16 cellular contexts compared by ENCODE assay signal in genomic region chr12:12404297-12404696, GRCh38. TPM values are rescaled to one million over a fixed set of nuclear protein-coding genes. Genes with fewer than 3 reads are reported as not detected.
DNase-seq lines count a peak whose midpoint lies in the region; ATAC-seq and TF ChIP-seq lines count a peak whose summit lies in the region.
"Had no signal": no experiment of that assay in that cellular context is flagged by ENCODE, and none has a peak within 500 bp of the region (broad histone marks: within the 10 kb centered on the region; RNA-seq: fewer than 3 reads in every experiment).

No MANE protein-coding gene starts in this region.

- TF ChIP-seq CTCF in uterus (IDR thresholded peaks at IDR 0.05) = no peak

- no peak overlapping the region for H2AK5ac ChIP-seq in mesenchymal stem cell (ENCODE audit: low read length, severe bottlenecking)

- intact Hi-C loops in activated CD4-positive, alpha-beta memory T cell treated with anti-CD3 and anti-CD28 coated beads for 36 hours (cut with micrococcal nuclease) = no loop called here
- intact Hi-C loops in uterus (cut with DNase I; ENCODE audit: low total_unique reads) = no loop called here
- intact Hi-C loops in posterior vena cava (cut with DNase I) = no loop called here

- peaks cover 44% of the 10 kb centered on the region for H3K4me1 Mint-ChIP-seq in activated naive CD4-positive, alpha-beta T cell treated with anti-CD3 and anti-CD28 coated beads, Interleukin-2, amount 50 U/mL, for 24 hours
- H3K4me1 Mint-ChIP-seq in activated CD4-positive, alpha-beta memory T cell treated with anti-CD3 and anti-CD28 coated beads for 36 hours (ENCODE audit: low read depth) = peaks cover 49% of the 10 kb centered on the region

- no peak overlapping the region for H2BK120ac ChIP-seq in mesenchymal stem cell (ENCODE audit: low read depth, low read length)

- peak overlapping the region; percentile 11 for H3K4me3 Mint-ChIP-seq in activated naive CD4-positive, alpha-beta T cell treated with anti-CD3 and anti-CD28 coated beads, Interleukin-2, amount 50 U/mL, for 24 hours
- H3K4me3 Mint-ChIP-seq in activated CD4-positive, alpha-beta memory T cell treated with anti-CD3 and anti-CD28 coated beads for 36 hours = no peak overlapping the region

- H3K27ac ChIP-seq in mesenchymal stem cell (ENCODE audit: low read length, poor library complexity, severe bottlenecking) (no peak overlapping the region), uterus (peak overlapping the region; percentile 70 to 71)
- H3K27ac ChIP-seq: epithelial cell of prostate, thoracic aorta had no signal

- no peak overlapping the region for H2BK12ac ChIP-seq in mesenchymal stem cell (ENCODE audit: low read length in 2 of 2)

- H3K27me3 ChIP-seq in mesenchymal stem cell (ENCODE audit: control insufficient read depth in 1 of 2, insufficient read depth in 1 of 2, low read length in 2 of 2) (no peaks in the 10 kb centered on the region), uterus (no peaks in the 10 kb centered on the region)

- peak overlapping the region; percentile 68 for H3K27ac Mint-ChIP-seq in activated naive CD4-positive, alpha-beta T cell treated with anti-CD3 and anti-CD28 coated beads, Interleukin-2, amount 50 U/mL, for 24 hours
- H3K27ac Mint-ChIP-seq in activated naive CD4-positive, alpha-beta T cell treated with anti-CD3 and anti-CD28 coated beads, Interleukin-2, amount 50 U/mL, for 72 hours = peak overlapping the region in 1 of 2 donors; percentile 69
- peak overlapping the region; percentile 11 for H3K27ac Mint-ChIP-seq in activated CD4-positive, alpha-beta memory T cell treated with anti-CD3 and anti-CD28 coated beads for 36 hours

- H3K9me3 ChIP-seq in mesenchymal stem cell (ENCODE audit: control insufficient read depth, low read length) (no peaks in the 10 kb centered on the region), uterus (no peaks in the 10 kb centered on the region)
- H3K9me3 ChIP-seq: thoracic aorta had no signal

- no peak overlapping the region for H3K14ac ChIP-seq in mesenchymal stem cell (ENCODE audit: low read length in 2 of 2)

- no peak overlapping the region for H3K23ac ChIP-seq in mesenchymal stem cell (ENCODE audit: low read length in 2 of 2)

- no peak overlapping the region for H2AFZ ChIP-seq in mesenchymal stem cell (ENCODE audit: low read depth, low read length)

- POLR2A ChIA-PET in activated CD4-positive, alpha-beta memory T cell treated with anti-CD3 and anti-CD28 coated beads for 36 hours (lab: Charles Lee) = interaction anchor here (0.6 to 1.0 kb wide), 2 partner anchors 48 to 231 kb away, joined by 3 to 4 read pairs; partner anchors contain the start of gene BORCS5

- H3K36me3 Mint-ChIP-seq in activated naive CD4-positive, alpha-beta T cell treated with anti-CD3 and anti-CD28 coated beads, Interleukin-2, amount 50 U/mL, for 24 hours = peaks cover 9% of the 10 kb centered on the region
- H3K36me3 Mint-ChIP-seq in activated naive CD4-positive, alpha-beta T cell treated with anti-CD3 and anti-CD28 coated beads, Interleukin-2, amount 50 U/mL, for 72 hours = peaks cover 5 to 41% of the 10 kb centered on the region in 2 donors
- peaks cover 26% of the 10 kb centered on the region for H3K36me3 Mint-ChIP-seq in activated CD4-positive, alpha-beta memory T cell treated with anti-CD3 and anti-CD28 coated beads for 36 hours

- H3K79me1 ChIP-seq in mesenchymal stem cell (replicated peaks; ENCODE audit: low read length, poor library complexity, severe bottlenecking) = peaks cover 8% of the 10 kb centered on the region

- H3K4me2 ChIP-seq in mesenchymal stem cell (ENCODE audit: low read length, poor library complexity, severe bottlenecking) = peak overlapping the region; percentile 16

- 100% methylated on average over 1 of the region's 1 CpG for WGBS in mesenchymal stem cell

- DNase-seq in activated naive CD4-positive, alpha-beta T cell treated with anti-CD3 and anti-CD28 coated beads, Interleukin-2, amount 50 U/mL, for 72 hours (ENCODE audit: low spot score in 2 of 2) = no peak
- DNase-seq in activated CD4-positive, alpha-beta memory T cell treated with anti-CD3 and anti-CD28 coated beads for 36 hours = no peak
- DNase-seq in mesenchymal stem cell (no peak), uterus (no peak), NCI-H748 (lab: John Stamatoyannopoulos, UW; ENCODE audit: unreplicated experiment) (no peak), posterior vena cava (ENCODE audit: low spot score) (no peak), NCI-H510A (lab: John Stamatoyannopoulos, UW) (no peak)
- DNase-seq: amniotic stem cell; DMS153; Karpas-422; NCI-H1694 treated with DMSO at 0.1 percent for 48 hours; NCI-H510A treated with DMSO at 0.1 percent for 48 hours; stimulated activated CD4-positive, alpha-beta T cell treated with anti-CD3 and anti-CD28 coated beads, Interleukin-1b, Interleukin-23, amount 100 ng/mL, for 48 hours had no signal

- no peak for ATAC-seq in activated naive CD4-positive, alpha-beta T cell treated with anti-CD3 and anti-CD28 coated beads, Interleukin-2, amount 50 U/mL, for 72 hours

- TF ChIP-seq POLR2A in uterus (IDR thresholded peaks at IDR 0.05) = no peak

- no peak overlapping the region for H3K4me3 ChIP-seq in mesenchymal stem cell (ENCODE audit: insufficient read depth in 1 of 2, low read depth in 1 of 2, low read length in 2 of 2)
- no peak overlapping the region for H3K4me3 ChIP-seq in uterus
- H3K4me3 ChIP-seq: thoracic aorta had no signal

- no peak overlapping the region for H4K91ac ChIP-seq in mesenchymal stem cell (ENCODE audit: low read length)

- H3K27me3 Mint-ChIP-seq in activated naive CD4-positive, alpha-beta T cell treated with anti-CD3 and anti-CD28 coated beads, Interleukin-2, amount 50 U/mL, for 24 hours = no peaks in the 10 kb centered on the region
- H3K27me3 Mint-ChIP-seq in activated CD4-positive, alpha-beta memory T cell treated with anti-CD3 and anti-CD28 coated beads for 36 hours = no peaks in the 10 kb centered on the region

- no peak overlapping the region for H3K4ac ChIP-seq in mesenchymal stem cell (ENCODE audit: low read depth in 1 of 2, low read length in 2 of 2)

- H2BK15ac ChIP-seq in mesenchymal stem cell (ENCODE audit: low read depth, poor library complexity, severe bottlenecking) = no peak overlapping the region

- H3K18ac ChIP-seq in mesenchymal stem cell (ENCODE audit: low read depth in 1 of 2, low read length in 2 of 2) = no peak overlapping the region

- H3K9ac ChIP-seq in mesenchymal stem cell (ENCODE audit: low read length) = no peak overlapping the region

- H3K4me1 ChIP-seq in mesenchymal stem cell (ENCODE audit: control insufficient read depth, insufficient read depth, low read depth, low read length) (no peaks in the 10 kb centered on the region), uterus (peaks cover 4 to 5% of the 10 kb centered on the region in 2 donors)

- peaks cover 0 to 3% of the 10 kb centered on the region in 2 experiments for H3K36me3 ChIP-seq in mesenchymal stem cell (ENCODE audit: control insufficient read depth in 1 of 2, insufficient read depth in 2 of 2, low read depth in 1 of 2, low read length in 2 of 2)
- H3K36me3 ChIP-seq in uterus = no peaks in the 10 kb centered on the region
- H3K36me3 ChIP-seq: thoracic aorta had no signal

- CTCF ChIA-PET in activated CD4-positive, alpha-beta memory T cell treated with anti-CD3 and anti-CD28 coated beads for 36 hours (lab: Charles Lee) = interaction anchor here (0.8 kb wide), 1 partner anchor 28 kb away, joined by 4 read pairs; no protein-coding TSS in a partner anchor

- H2BK5ac ChIP-seq in mesenchymal stem cell (ENCODE audit: low read depth, low read length, poor library complexity, severe bottlenecking) = no peak overlapping the region

- no peak overlapping the region for H4K8ac ChIP-seq in mesenchymal stem cell (ENCODE audit: low read length)

- H3K9me3 Mint-ChIP-seq in activated naive CD4-positive, alpha-beta T cell treated with anti-CD3 and anti-CD28 coated beads, Interleukin-2, amount 50 U/mL, for 24 hours = no peaks in the 10 kb centered on the region
- peaks cover 3 to 8% of the 10 kb centered on the region in 2 donors for H3K9me3 Mint-ChIP-seq in activated naive CD4-positive, alpha-beta T cell treated with anti-CD3 and anti-CD28 coated beads, Interleukin-2, amount 50 U/mL, for 72 hours
- peaks cover 4% of the 10 kb centered on the region for H3K9me3 Mint-ChIP-seq in activated CD4-positive, alpha-beta memory T cell treated with anti-CD3 and anti-CD28 coated beads for 36 hours

RNA-seq across cellular contexts. Expression of gene BORCS5, which starts 47.4 kb away (rescaled TPM):
- 10 to 100 TPM; 25.8 to 33.6 TPM for total RNA-seq in activated naive CD4-positive, alpha-beta T cell treated with anti-CD3 and anti-CD28 coated beads, Interleukin-2, amount 50 U/mL, for 72 hours
- 10 to 100 TPM; 43.7 to 47.8 TPM for total RNA-seq in activated CD4-positive, alpha-beta memory T cell treated with anti-CD3 and anti-CD28 coated beads for 36 hours
- 8.5 TPM for polyA plus RNA-seq in mesenchymal stem cell (2013, experiment 1 of 2)
- 7.8 TPM for polyA plus RNA-seq in mesenchymal stem cell (2013, experiment 2 of 2)
- total RNA-seq in uterus = 10 to 100 TPM in 3 of 4 donors, under 1 TPM in 1; 0.51 to 87.1 (median 17.9) TPM
- total RNA-seq in posterior vena cava = 10 to 100 TPM; 11.6 to 17.9 TPM

RNA-seq across cellular contexts. Expression of gene MANSC1, which starts 54.3 kb away (rescaled TPM):
- 1 to 10 TPM; 1.4 to 1.6 TPM for total RNA-seq in activated naive CD4-positive, alpha-beta T cell treated with anti-CD3 and anti-CD28 coated beads, Interleukin-2, amount 50 U/mL, for 72 hours
- total RNA-seq in activated CD4-positive, alpha-beta memory T cell treated with anti-CD3 and anti-CD28 coated beads for 36 hours = 1 to 10 TPM; 1.9 to 2.2 TPM
- polyA plus RNA-seq in mesenchymal stem cell (2013, experiment 1 of 2) = 6.2 TPM
- 6.5 TPM for polyA plus RNA-seq in mesenchymal stem cell (2013, experiment 2 of 2)
- total RNA-seq in uterus = 10 to 100 TPM in 2 of 4 donors, 1 to 10 TPM in 2; 5.1 to 34.4 (median 16.9) TPM
- total RNA-seq in posterior vena cava = 10 to 100 TPM; 20.3 to 23.2 TPM
